Comparison of ENCODE assay signal across 1 cellular context in the genomic region with DNA sequence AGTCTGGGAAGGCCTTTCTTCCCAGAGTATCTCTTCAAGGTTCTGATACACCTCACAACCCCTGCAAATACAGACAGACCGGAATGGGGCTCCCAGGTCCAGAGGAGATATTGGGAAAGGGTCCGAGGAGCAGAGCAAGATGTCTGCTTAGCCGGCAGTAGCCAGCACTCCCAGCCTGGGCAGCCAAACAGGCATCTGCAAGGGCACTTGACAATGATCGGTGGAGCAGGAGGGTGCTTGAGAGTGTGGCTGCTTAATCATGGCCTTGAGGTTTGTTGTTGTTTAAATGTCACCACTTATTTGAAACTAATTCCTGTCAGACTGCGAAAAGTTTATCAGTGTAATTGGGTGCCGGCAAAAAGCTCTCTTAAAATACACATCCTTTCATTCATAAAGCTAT. TPM values are rescaled to one million over a fixed set of nuclear protein-coding genes. Genes with fewer than 3 reads are reported as not detected.
"Had no signal": no experiment of that assay in that cellular context is flagged by ENCODE, and none has a peak within 500 bp of the region (broad histone marks: within the 10 kb centered on the region; RNA-seq: fewer than 3 reads in every experiment).

No MANE protein-coding gene starts in this region.

RNA-seq across cellular contexts. Expression of a gene that starts 15.0 kb away (rescaled TPM):
- total RNA-seq: GM12878 had no signal
